ENCODE assay signal across 23 cellular contexts in the genomic region with DNA sequence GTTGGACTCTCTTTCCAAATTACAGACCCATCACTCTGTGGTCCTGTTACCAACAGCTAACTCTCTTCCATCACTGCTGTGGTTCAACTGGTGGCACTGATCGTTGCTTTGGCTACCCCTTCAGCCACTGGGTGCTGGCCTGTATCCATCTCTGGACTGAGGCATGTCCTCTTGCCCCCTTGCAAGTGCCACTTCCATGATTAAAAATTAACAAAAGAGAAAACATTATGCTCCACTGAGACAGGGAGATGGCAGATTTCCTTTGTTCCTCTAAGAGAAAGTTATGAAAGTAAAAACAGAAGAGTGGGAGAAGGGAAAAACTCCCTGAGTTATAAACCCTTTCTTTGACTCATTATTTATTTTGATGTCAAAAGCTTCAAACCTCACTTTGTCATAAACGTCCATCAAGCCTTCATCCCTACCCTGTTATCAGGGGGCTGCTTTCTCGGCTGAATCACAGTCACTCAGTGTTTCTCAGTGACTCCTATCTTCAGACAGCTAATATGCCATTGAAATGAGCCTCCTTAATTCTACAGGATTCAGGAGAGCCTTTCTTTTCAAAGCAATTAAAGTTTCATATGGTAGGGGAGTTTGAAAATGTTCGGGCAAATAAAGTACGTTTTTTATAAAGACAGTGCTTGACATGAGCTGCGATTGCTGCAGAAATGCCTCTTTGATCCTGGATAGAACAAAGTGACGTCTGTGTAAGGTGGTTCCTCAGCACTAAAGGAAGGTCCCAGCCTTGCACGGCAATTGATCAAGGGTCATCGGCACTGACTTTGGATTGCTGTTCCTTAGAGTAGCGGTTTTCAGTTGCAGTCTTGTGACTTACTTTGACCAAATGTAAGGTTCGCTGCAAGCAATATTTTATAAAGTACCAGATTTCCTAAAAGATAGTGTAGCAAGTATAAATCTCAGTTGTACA. TPM values are rescaled to one million over a fixed set of nuclear protein-coding genes. Genes with fewer than 3 reads are reported as not detected.
"Had no signal": no experiment of that assay in that cellular context is flagged by ENCODE, and none has a peak within 500 bp of the region (broad histone marks: within the 10 kb centered on the region; RNA-seq: fewer than 3 reads in every experiment).

No MANE protein-coding gene starts in this region.

- DNase-seq: activated CD4-positive, alpha-beta T cell treated with anti-CD3 and anti-CD28 coated beads, Interleukin-2, amount 10 ng/mL, durations not matched to agents 7 days and 5 days; activated CD8-positive, alpha-beta memory T cell treated with anti-CD3 and anti-CD28 coated beads, Interleukin-2, amount 50 U/mL, for 48 hours; activated gamma-delta T cell treated with Interleukin-2 at 50 U/mL for 16 hours; activated naive CD8-positive, alpha-beta T cell treated with anti-CD3 and anti-CD28 coated beads for 36 hours; activated T-cell treated with anti-CD3 and anti-CD28 coated beads, Interleukin-2, amount 50 U/mL, for 72 hours; anterior cingulate cortex; brain microvascular endothelial cell; gastrocnemius medialis; heart left ventricle; left ventricle myocardium superior; midbrain; naive B cell; right cardiac atrium; SJCRH30; stimulated activated naive CD8-positive, alpha-beta T cell treated with anti-CD3 and anti-CD28 coated beads, Interleukin-15, Interleukin-2, amounts not matched to agents 100 U/mL and 50 U/mL, for 24 hours; T-helper 2 cell; upper lobe of left lung had no signal

- H3K27me3 Mint-ChIP-seq: dendritic cell treated with granulocyte-macrophage colony-stimulating factor and Interleukin-4, amounts not matched to agents 40 ng/mL and 50 ng/mL, for 4 days; progenitor cell of endocrine pancreas had no signal

- H3K4me1 Mint-ChIP-seq: activated CD4-positive, alpha-beta T cell treated with anti-CD3 and anti-CD28 coated beads, Interleukin-2, amount 10 ng/mL, durations not matched to agents 7 days and 5 days; activated naive CD8-positive, alpha-beta T cell treated with anti-CD3 and anti-CD28 coated beads for 36 hours; central memory CD8-positive, alpha-beta T cell had no signal

- H3K36me3 ChIP-seq: brain microvascular endothelial cell, gastrocnemius medialis, heart left ventricle, SJCRH30 had no signal

- H3K9me3 ChIP-seq: gastrocnemius medialis, heart left ventricle, SJCRH30, upper lobe of left lung had no signal

- H3K4me2 ChIP-seq: smooth muscle cell had no signal

- H3K27ac ChIP-seq: brain microvascular endothelial cell, epithelial cell of prostate, gastrocnemius medialis, heart left ventricle, SJCRH30, upper lobe of left lung had no signal

- H3K4me1 ChIP-seq: gastrocnemius medialis, heart left ventricle, SJCRH30 had no signal

- H3K9me3 Mint-ChIP-seq: activated CD4-positive, alpha-beta T cell treated with anti-CD3 and anti-CD28 coated beads, Interleukin-2, amount 10 ng/mL, durations not matched to agents 7 days and 5 days; activated naive CD8-positive, alpha-beta T cell treated with anti-CD3 and anti-CD28 coated beads for 36 hours; activated T-cell treated with anti-CD3 and anti-CD28 coated beads, Interleukin-2, amount 50 U/mL, for 72 hours; central memory CD8-positive, alpha-beta T cell; dendritic cell treated with granulocyte-macrophage colony-stimulating factor and Interleukin-4, amounts not matched to agents 40 ng/mL and 50 ng/mL, for 4 days; naive B cell had no signal

- H3K4me3 ChIP-seq: gastrocnemius medialis, heart left ventricle, SJCRH30, smooth muscle cell, upper lobe of left lung had no signal

- H3K36me3 Mint-ChIP-seq: activated naive CD8-positive, alpha-beta T cell treated with anti-CD3 and anti-CD28 coated beads for 36 hours; naive B cell had no signal

- H3K4me3 Mint-ChIP-seq: activated CD4-positive, alpha-beta T cell treated with anti-CD3 and anti-CD28 coated beads, Interleukin-2, amount 10 ng/mL, durations not matched to agents 7 days and 5 days; activated naive CD8-positive, alpha-beta T cell treated with anti-CD3 and anti-CD28 coated beads for 36 hours; activated T-cell treated with anti-CD3 and anti-CD28 coated beads, Interleukin-2, amount 50 U/mL, for 72 hours; central memory CD8-positive, alpha-beta T cell; dendritic cell treated with granulocyte-macrophage colony-stimulating factor and Interleukin-4, amounts not matched to agents 40 ng/mL and 50 ng/mL, for 4 days; naive B cell had no signal

- H3K27ac Mint-ChIP-seq: activated CD4-positive, alpha-beta T cell treated with anti-CD3 and anti-CD28 coated beads, Interleukin-2, amount 10 ng/mL, durations not matched to agents 7 days and 5 days; activated naive CD8-positive, alpha-beta T cell treated with anti-CD3 and anti-CD28 coated beads for 36 hours; activated T-cell treated with anti-CD3 and anti-CD28 coated beads, Interleukin-2, amount 50 U/mL, for 72 hours; dendritic cell treated with granulocyte-macrophage colony-stimulating factor and Interleukin-4, amounts not matched to agents 40 ng/mL and 50 ng/mL, for 4 days; naive B cell had no signal

- ATAC-seq: activated T-cell treated with anti-CD3 and anti-CD28 coated beads, Interleukin-2, amount 50 U/mL, for 72 hours; gastrocnemius medialis; heart left ventricle; left ventricle myocardium superior; right cardiac atrium; stimulated activated naive CD8-positive, alpha-beta T cell treated with anti-CD3 and anti-CD28 coated beads, Interleukin-15, Interleukin-2, amounts not matched to agents 100 U/mL and 50 U/mL, for 24 hours had no signal

- H3K27me3 ChIP-seq: brain microvascular endothelial cell, gastrocnemius medialis, SJCRH30, upper lobe of left lung had no signal

RNA-seq across cellular contexts. Expression of gene PBOV1, which starts 49.9 kb away (rescaled TPM):
- total RNA-seq: activated CD4-positive, alpha-beta T cell treated with anti-CD3 and anti-CD28 coated beads, Interleukin-2, amount 10 ng/mL, durations not matched to agents 7 days and 5 days; activated naive CD8-positive, alpha-beta T cell treated with anti-CD3 and anti-CD28 coated beads for 36 hours; activated T-cell treated with anti-CD3 and anti-CD28 coated beads, Interleukin-2, amount 50 U/mL, for 72 hours; gastrocnemius medialis; heart left ventricle; left ventricle myocardium superior; progenitor cell of endocrine pancreas; right cardiac atrium; SJCRH30; smooth muscle cell; temporal lobe; upper lobe of left lung had no signal
- polyA plus RNA-seq: heart left ventricle, right cardiac atrium, smooth muscle cell had no signal
